Comparison of ENCODE assay signal across 9 cellular contexts in the genomic region with DNA sequence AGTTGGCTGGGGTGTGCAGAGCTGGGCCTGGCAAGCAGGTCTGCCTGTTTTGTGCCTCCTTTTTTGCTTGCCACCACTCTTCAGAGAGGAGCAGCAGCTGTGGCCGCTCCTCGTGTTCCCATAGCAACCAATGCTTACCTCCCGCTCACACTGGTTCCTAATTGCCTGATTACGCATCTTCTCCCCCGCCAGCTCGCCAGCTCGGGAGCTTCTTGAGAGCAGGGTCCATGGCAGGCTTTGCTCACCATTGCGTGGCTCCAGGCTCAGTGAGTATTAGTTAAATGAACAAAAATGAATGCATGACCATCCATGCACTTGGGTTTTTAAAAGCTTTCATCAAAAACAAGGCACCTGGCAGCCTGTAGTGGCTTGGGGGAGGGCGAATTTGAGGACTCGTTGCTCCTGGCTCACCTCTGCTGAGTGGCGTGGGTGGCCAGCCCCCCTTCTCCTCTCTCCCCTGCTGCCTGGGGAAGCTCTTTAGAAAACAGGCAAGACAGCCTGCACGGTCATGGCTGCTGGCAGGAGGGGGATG. TPM values are rescaled to one million over a fixed set of nuclear protein-coding genes. Genes with fewer than 3 reads are reported as not detected.
DNase-seq lines count a peak whose midpoint lies in the region; ATAC-seq and TF ChIP-seq lines count a peak whose summit lies in the region.
"Had no signal": no experiment of that assay in that cellular context is flagged by ENCODE, and none has a peak within 500 bp of the region (broad histone marks: within the 10 kb centered on the region; RNA-seq: fewer than 3 reads in every experiment).

No MANE protein-coding gene starts in this region.

- intact Hi-C loops in MCF 10A (cut with micrococcal nuclease), result no loop called here

- H3K27me3 Mint-ChIP-seq in MCF 10A (ENCODE audit: insufficient read depth, unreplicated experiment), result peaks cover 100% of the 10 kb centered on the region

- no peaks in the 10 kb centered on the region for H3K9me3 Mint-ChIP-seq in MCF 10A (ENCODE audit: unreplicated experiment)

- no peaks in the 10 kb centered on the region for H3K4me1 Mint-ChIP-seq in MCF 10A (ENCODE audit: insufficient read depth, unreplicated experiment)
- H3K4me1 Mint-ChIP-seq: activated CD4-positive, alpha-beta T cell treated with anti-CD3 and anti-CD28 coated beads for 36 hours had no signal

- no peak overlapping the region for H3K4me3 ChIP-seq in fibroblast of pulmonary artery (replicated peaks; ENCODE audit: low read depth, low read length)
- H3K4me3 ChIP-seq: gastrocnemius medialis had no signal

- ATAC-seq in HG03196 (IDR thresholded peaks at IDR 0.05; ENCODE audit: unreplicated experiment), result no peak
- ATAC-seq in GM19452 (IDR thresholded peaks at IDR 0.05; ENCODE audit: unreplicated experiment), result no peak
- ATAC-seq: activated CD4-positive, alpha-beta T cell treated with anti-CD3 and anti-CD28 coated beads for 36 hours; gastrocnemius medialis had no signal

- DNase-seq in NCI-H1092 treated with DMSO at 0.1 percent for 48 hours (lab: John Stamatoyannopoulos, UW), result peak; percentile 97
- DNase-seq in NCI-H524 treated with DMSO at 0.1 percent for 48 hours (lab: John Stamatoyannopoulos, UW), result peak; percentile 84
- peak; percentile 14 for DNase-seq in fibroblast of pulmonary artery (ENCODE audit: low read depth)
- peak; percentile 89 for DNase-seq in retina
- no peak for DNase-seq in MCF 10A (ENCODE audit: unreplicated experiment)
- DNase-seq: activated CD4-positive, alpha-beta T cell treated with anti-CD3 and anti-CD28 coated beads for 36 hours; gastrocnemius medialis had no signal

- no peaks in the 10 kb centered on the region for H3K36me3 Mint-ChIP-seq in MCF 10A (ENCODE audit: insufficient read depth, unreplicated experiment)

- CTCF ChIA-PET in MCF 10A (lab: Yijun Ruan, JAX), result interaction anchor here (0.6 kb wide), 2 partner anchors 15 to 464 kb away, joined by 3 read pairs; no protein-coding TSS in a partner anchor

- POLR2A ChIA-PET in MCF 10A (lab: Yijun Ruan, JAX), result no interaction called here

- no peak overlapping the region for H3K4me3 Mint-ChIP-seq in MCF 10A (ENCODE audit: unreplicated experiment)
- H3K4me3 Mint-ChIP-seq: activated CD4-positive, alpha-beta T cell treated with anti-CD3 and anti-CD28 coated beads for 36 hours had no signal

- H3K27ac Mint-ChIP-seq in MCF 10A (ENCODE audit: low read depth, unreplicated experiment), result no peak overlapping the region
- H3K27ac Mint-ChIP-seq: activated CD4-positive, alpha-beta T cell treated with anti-CD3 and anti-CD28 coated beads for 36 hours had no signal

- no peak for TF ChIP-seq CTCF in fibroblast of pulmonary artery (IDR thresholded peaks at IDR 0.05; ENCODE audit: low read length, missing control alignments)
- TF ChIP-seq CTCF in MCF 10A (IDR thresholded peaks at IDR 0.05; ENCODE audit: unreplicated experiment), result no peak

- BruUV-seq in MCF 10A (replicated peaks; lab: Mats Ljungman, UMichigan), result no TSS peak

RNA-seq across cellular contexts. Expression of a gene that starts 14.2 kb away (rescaled TPM):
- total RNA-seq in MCF 10A (2022), result 12.6 and 14.1 TPM in 2 replicates
